Comparison of ENCODE assay signal across 1 cellular context in the genomic region with DNA sequence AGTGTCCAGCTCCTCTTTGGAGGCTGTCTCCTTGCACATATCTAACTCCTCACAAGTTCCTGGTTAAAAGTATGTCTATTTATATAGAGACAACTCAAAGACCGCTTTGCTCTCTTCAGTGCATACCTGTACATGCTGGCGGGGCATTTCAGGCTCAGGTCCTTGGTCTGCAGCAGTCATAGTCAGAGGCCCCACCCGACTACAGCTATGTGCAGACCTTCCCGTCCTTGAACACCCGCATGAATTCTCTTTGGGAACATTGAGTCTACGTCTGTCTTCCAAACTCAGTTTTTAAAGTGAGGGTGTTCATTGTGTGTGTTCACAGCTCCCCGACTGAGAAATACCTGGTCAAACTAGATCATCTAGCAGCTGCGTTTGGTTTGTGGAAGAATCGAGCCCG.
TF ChIP-seq lines count a peak whose summit lies in the region.

No MANE protein-coding gene starts in this region.

TF ChIP-seq in GM23338, 12 proteins besides CTCF, POLR2A, EP300 and RAD21 (continued from another document):
- TF ChIP-seq, protein P1, sequence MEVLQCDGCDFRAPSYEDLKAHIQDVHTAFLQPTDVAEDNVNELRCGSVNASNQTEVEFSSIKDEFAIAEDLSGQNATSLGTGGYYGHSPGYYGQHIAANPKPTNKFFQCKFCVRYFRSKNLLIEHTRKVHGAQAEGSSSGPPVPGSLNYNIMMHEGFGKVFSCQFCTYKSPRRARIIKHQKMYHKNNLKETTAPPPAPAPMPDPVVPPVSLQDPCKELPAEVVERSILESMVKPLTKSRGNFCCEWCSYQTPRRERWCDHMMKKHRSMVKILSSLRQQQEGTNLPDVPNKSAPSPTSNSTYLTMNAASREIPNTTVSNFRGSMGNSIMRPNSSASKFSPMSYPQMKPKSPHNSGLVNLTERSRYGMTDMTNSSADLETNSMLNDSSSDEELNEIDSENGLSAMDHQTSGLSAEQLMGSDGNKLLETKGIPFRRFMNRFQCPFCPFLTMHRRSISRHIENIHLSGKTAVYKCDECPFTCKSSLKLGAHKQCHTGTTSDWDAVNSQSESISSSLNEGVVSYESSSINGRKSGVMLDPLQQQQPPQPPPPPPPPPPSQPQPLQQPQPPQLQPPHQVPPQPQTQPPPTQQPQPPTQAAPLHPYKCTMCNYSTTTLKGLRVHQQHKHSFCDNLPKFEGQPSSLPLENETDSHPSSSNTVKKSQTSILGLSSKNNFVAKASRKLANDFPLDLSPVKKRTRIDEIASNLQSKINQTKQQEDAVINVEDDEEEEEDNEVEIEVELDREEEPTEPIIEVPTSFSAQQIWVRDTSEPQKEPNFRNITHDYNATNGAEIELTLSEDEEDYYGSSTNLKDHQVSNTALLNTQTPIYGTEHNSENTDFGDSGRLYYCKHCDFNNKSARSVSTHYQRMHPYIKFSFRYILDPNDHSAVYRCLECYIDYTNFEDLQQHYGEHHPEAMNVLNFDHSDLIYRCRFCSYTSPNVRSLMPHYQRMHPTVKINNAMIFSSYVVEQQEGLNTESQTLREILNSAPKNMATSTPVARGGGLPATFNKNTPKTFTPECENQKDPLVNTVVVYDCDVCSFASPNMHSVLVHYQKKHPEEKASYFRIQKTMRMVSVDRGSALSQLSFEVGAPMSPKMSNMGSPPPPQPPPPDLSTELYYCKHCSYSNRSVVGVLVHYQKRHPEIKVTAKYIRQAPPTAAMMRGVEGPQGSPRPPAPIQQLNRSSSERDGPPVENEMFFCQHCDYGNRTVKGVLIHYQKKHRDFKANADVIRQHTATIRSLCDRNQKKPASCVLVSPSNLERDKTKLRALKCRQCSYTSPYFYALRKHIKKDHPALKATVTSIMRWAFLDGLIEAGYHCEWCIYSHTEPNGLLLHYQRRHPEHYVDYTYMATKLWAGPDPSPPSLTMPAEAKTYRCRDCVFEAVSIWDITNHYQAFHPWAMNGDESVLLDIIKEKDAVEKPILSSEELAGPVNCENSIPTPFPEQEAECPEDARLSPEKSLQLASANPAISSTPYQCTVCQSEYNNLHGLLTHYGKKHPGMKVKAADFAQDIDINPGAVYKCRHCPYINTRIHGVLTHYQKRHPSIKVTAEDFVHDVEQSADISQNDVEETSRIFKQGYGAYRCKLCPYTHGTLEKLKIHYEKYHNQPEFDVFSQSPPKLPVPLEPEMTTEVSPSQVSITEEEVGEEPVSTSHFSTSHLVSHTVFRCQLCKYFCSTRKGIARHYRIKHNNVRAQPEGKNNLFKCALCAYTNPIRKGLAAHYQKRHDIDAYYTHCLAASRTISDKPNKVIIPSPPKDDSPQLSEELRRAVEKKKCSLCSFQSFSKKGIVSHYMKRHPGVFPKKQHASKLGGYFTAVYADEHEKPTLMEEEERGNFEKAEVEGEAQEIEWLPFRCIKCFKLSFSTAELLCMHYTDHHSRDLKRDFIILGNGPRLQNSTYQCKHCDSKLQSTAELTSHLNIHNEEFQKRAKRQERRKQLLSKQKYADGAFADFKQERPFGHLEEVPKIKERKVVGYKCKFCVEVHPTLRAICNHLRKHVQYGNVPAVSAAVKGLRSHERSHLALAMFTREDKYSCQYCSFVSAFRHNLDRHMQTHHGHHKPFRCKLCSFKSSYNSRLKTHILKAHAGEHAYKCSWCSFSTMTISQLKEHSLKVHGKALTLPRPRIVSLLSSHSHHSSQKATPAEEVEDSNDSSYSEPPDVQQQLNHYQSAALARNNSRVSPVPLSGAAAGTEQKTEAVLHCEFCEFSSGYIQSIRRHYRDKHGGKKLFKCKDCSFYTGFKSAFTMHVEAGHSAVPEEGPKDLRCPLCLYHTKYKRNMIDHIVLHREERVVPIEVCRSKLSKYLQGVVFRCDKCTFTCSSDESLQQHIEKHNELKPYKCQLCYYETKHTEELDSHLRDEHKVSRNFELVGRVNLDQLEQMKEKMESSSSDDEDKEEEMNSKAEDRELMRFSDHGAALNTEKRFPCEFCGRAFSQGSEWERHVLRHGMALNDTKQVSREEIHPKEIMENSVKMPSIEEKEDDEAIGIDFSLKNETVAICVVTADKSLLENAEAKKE (CRISPR knock-in tag; IDR thresholded peaks at IDR 0.05), result no peak
- TF ChIP-seq EZH2phosphoT487 (IDR thresholded peaks at IDR 0.05; ENCODE audit: unreplicated experiment), result no peak
